In genomic region chr6:145075425-145075824, GRCh38 we compare ENCODE assay signal across 22 cellular contexts.
DNase-seq lines count a peak whose midpoint lies in the region; ATAC-seq and TF ChIP-seq lines count a peak whose summit lies in the region.
"Had no signal": no experiment of that assay in that cellular context is flagged by ENCODE, and none has a peak within 500 bp of the region (broad histone marks: within the 10 kb centered on the region; RNA-seq: fewer than 3 reads in every experiment).

No MANE protein-coding gene starts in this region.

- H3K4me1 ChIP-seq in BE2C (no peaks in the 10 kb centered on the region), endodermal cell (ENCODE audit: control insufficient read depth, insufficient read depth, low read length) (no peaks in the 10 kb centered on the region), vagina (no peaks in the 10 kb centered on the region)
- H3K4me1 ChIP-seq: neural progenitor cell, tibial nerve had no signal

- ATAC-seq in HG03159 (IDR thresholded peaks at IDR 0.05; ENCODE audit: unreplicated experiment) (peak; percentile 70), GM19324 (IDR thresholded peaks at IDR 0.05; ENCODE audit: low FRiP score, unreplicated experiment) (no peak)
- ATAC-seq: gastroesophageal sphincter, left cardiac atrium had no signal

- no peak overlapping the region for H3K9ac ChIP-seq in endodermal cell (ENCODE audit: extremely low read depth, low read length, poor library complexity, severe bottlenecking)
- H3K9ac ChIP-seq: GM23248, neural progenitor cell had no signal

- H3K36me3 ChIP-seq in BE2C (no peaks in the 10 kb centered on the region), endodermal cell (ENCODE audit: control insufficient read depth, insufficient read depth, low read length) (no peaks in the 10 kb centered on the region), vagina (no peaks in the 10 kb centered on the region)
- H3K36me3 ChIP-seq: gastroesophageal sphincter, neural progenitor cell, tibial nerve had no signal

- peaks cover 8% of the 10 kb centered on the region for H3K9me3 Mint-ChIP-seq in endodermal cell
- H3K9me3 Mint-ChIP-seq: activated B cell treated with CpG ODN at 0.5 μM for 24 hours had no signal

- intact Hi-C loops in posterior cingulate gyrus (cut with DNase I), result no loop called here
- intact Hi-C loops in vagina (cut with DNase I), result no loop called here

- DNase-seq in BE2C (no peak), NOMO-1 treated with DMSO at 0.1 percent for 48 hours (lab: John Stamatoyannopoulos, UW; ENCODE audit: unreplicated experiment) (peak; percentile 20), endodermal cell (no peak), posterior cingulate gyrus (no peak), vagina (ENCODE audit: extremely low spot score in 2 of 2) (no peak)
- DNase-seq in activated T-cell treated with anti-CD3 and anti-CD28 coated beads, Interleukin-2, amount 50 U/mL, for 1 hour, result no peak
- DNase-seq: activated B cell treated with CpG ODN at 0.5 μM for 24 hours; activated T-cell treated with anti-CD3 and anti-CD28 coated beads, Interleukin-2, amount 50 U/mL, for 72 hours; dermis blood vessel endothelial cell; DMS153; GM23248; left cardiac atrium; midbrain; NCI-H526 treated with DMSO at 0.1 percent for 48 hours; stimulated activated naive CD4-positive, alpha-beta T cell; T-helper 1 cell had no signal

- H3K27me3 ChIP-seq in BE2C (no peaks in the 10 kb centered on the region), endodermal cell (ENCODE audit: control insufficient read depth, insufficient read depth, low read length, poor library complexity, severe bottlenecking) (no peaks in the 10 kb centered on the region), vagina (no peaks in the 10 kb centered on the region)
- H3K27me3 ChIP-seq: gastroesophageal sphincter, neural progenitor cell, tibial nerve had no signal

- H3K4me3 ChIP-seq in BE2C (ENCODE audit: low read depth, low read length), result no peak overlapping the region
- H3K4me3 ChIP-seq in endodermal cell (ENCODE audit: low read length), result no peak overlapping the region
- no peak overlapping the region for H3K4me3 ChIP-seq in vagina
- H3K4me3 ChIP-seq: gastroesophageal sphincter, GM23248, neural progenitor cell, tibial nerve had no signal

- H3K27ac Mint-ChIP-seq in endodermal cell, result no peak overlapping the region
- H3K27ac Mint-ChIP-seq: activated B cell treated with CpG ODN at 0.5 μM for 24 hours; activated naive CD8-positive, alpha-beta T cell; activated T-cell treated with anti-CD3 and anti-CD28 coated beads, Interleukin-2, amount 50 U/mL, for 72 hours; neural progenitor cell had no signal

- H3K4me1 Mint-ChIP-seq in endodermal cell, result no peaks in the 10 kb centered on the region
- H3K4me1 Mint-ChIP-seq: activated B cell treated with CpG ODN at 0.5 μM for 24 hours, neural progenitor cell had no signal

- peak; percentile 41 for TF ChIP-seq CTCF in BE2C (IDR thresholded peaks at IDR 0.05; ENCODE audit: low read depth, low read length)
- TF ChIP-seq CTCF in endodermal cell (conservative IDR thresholded peaks at IDR 0.05), result peak; percentile 56
- no peak for TF ChIP-seq CTCF in vagina (IDR thresholded peaks at IDR 0.05)

- no peaks in the 10 kb centered on the region for H3K9me3 ChIP-seq in BE2C
- H3K9me3 ChIP-seq in endodermal cell (ENCODE audit: control insufficient read depth, low read length), result no peaks in the 10 kb centered on the region
- no peaks in the 10 kb centered on the region for H3K9me3 ChIP-seq in vagina

- no peak for TF ChIP-seq POLR2A in vagina (IDR thresholded peaks at IDR 0.05)

- no peak overlapping the region for H3K4me3 Mint-ChIP-seq in endodermal cell
- H3K4me3 Mint-ChIP-seq: activated B cell treated with CpG ODN at 0.5 μM for 24 hours; activated naive CD8-positive, alpha-beta T cell; activated T-cell treated with anti-CD3 and anti-CD28 coated beads, Interleukin-2, amount 50 U/mL, for 72 hours; neural progenitor cell had no signal

- H3K27ac ChIP-seq in endodermal cell (ENCODE audit: low read depth, low read length), result no peak overlapping the region
- no peak overlapping the region for H3K27ac ChIP-seq in vagina
- H3K27ac ChIP-seq: gastroesophageal sphincter, GM23248, neural progenitor cell, tibial nerve had no signal

- H3K27me3 Mint-ChIP-seq in endodermal cell (ENCODE audit: insufficient read depth), result no peaks in the 10 kb centered on the region
- H3K27me3 Mint-ChIP-seq: activated B cell treated with CpG ODN at 0.5 μM for 24 hours had no signal

- no peaks in the 10 kb centered on the region for H3K36me3 Mint-ChIP-seq in endodermal cell (ENCODE audit: low read depth)
- H3K36me3 Mint-ChIP-seq: activated naive CD8-positive, alpha-beta T cell; neural progenitor cell had no signal

- WGBS in endodermal cell (ENCODE audit: insufficient coverage in 1 of 2, insufficient read length in 1 of 2), 2 experiments, result 80 to 84% methylated on average over 1 of the region's 1 CpG

Comparison
In these comparisons a context has a peak if more than half of its experiments do, and no peak if none do; other contexts are left out.
1. CTCF ChIP-seq: peak in BE2C (single experiment) and endodermal cell (single experiment); none in vagina (0 of 3).